In the genomic region with DNA sequence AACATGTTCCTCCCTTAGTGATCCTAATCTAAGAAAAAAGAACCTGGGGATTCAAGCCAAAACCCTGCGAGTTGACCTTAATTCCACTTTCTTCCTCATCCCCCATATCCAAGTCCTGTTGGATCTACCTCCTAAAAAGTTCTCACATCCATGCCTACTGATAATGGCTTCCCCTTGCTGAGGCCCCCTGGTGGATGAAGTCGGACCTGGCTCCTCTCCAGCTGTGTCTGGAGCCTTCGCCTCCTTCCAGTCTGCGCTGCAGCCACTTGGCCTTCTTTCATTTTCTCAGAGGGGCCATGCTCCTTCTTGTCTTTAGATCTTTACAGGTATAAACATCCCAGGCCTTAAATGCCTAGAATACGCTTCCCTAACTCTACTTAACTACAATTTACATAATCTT, we compare ENCODE assay signal across 8 cellular contexts. TPM values are rescaled to one million over a fixed set of nuclear protein-coding genes. Genes with fewer than 3 reads are reported as not detected.
DNase-seq lines count a peak whose midpoint lies in the region; ATAC-seq, FAIRE-seq and TF ChIP-seq lines count a peak whose summit lies in the region.

No MANE protein-coding gene starts in this region.

- H3K79me2 ChIP-seq in astrocyte (ENCODE audit: insufficient read depth, low read length) (peaks cover 96% of the 10 kb centered on the region), HepG2 (ENCODE audit: insufficient read depth, low read length) (no peaks in the 10 kb centered on the region)

- POLR2A ChIA-PET in HepG2 (lab: Yijun Ruan, JAX) = no interaction called here

- H3K4me2 ChIP-seq in astrocyte (ENCODE audit: low read length) = peak overlapping the region; percentile 5
- no peak overlapping the region for H3K4me2 ChIP-seq in HepG2 (ENCODE audit: low read depth, low read length)

- H3K27ac ChIP-seq in astrocyte (ENCODE audit: low read depth, low read length) (no peak overlapping the region), HepG2 (ENCODE audit: extremely low read length, insufficient read depth, low read length) (no peak overlapping the region)

- no peak for TF ChIP-seq RAD21 in HepG2 (CRISPR knock-in tag; IDR thresholded peaks at IDR 0.05)

- ATAC-seq in natural killer cell (no peak), HepG2 (peak; percentile 78), HG03571 (IDR thresholded peaks at IDR 0.05; ENCODE audit: unreplicated experiment) (no peak)
- no peak for ATAC-seq in natural killer cell treated with Interleukin-12 subunit alpha and Interleukin-12 subunit beta and Interleukin-15 and Interleukin-18, amount 100 ng/mL, for 72 hours

- TF ChIP-seq EP300 in HepG2 (IDR thresholded peaks at IDR 0.05; ENCODE audit: low read depth in 2 of 2, low read length in 2 of 2) (no peak), HepG2 (CRISPR knock-in tag; IDR thresholded peaks at IDR 0.05; ENCODE audit: borderline replicate concordance) (no peak)

- intact Hi-C loops in natural killer cell (cut with micrococcal nuclease) = loop anchor here (10.0 kb wide), 1 partner anchor 317 kb away; no protein-coding TSS in a partner anchor
- intact Hi-C loops in HepG2 (cut with micrococcal nuclease; ENCODE audit: unreplicated experiment) = loop anchor here (1.0 kb wide), 2 partner anchors 248 to 318 kb away; no protein-coding TSS in a partner anchor

- H3K4me1 ChIP-seq in astrocyte (ENCODE audit: insufficient read depth, low read length) (peaks cover 25% of the 10 kb centered on the region), HepG2 (ENCODE audit: insufficient read depth, low read length) (no peaks in the 10 kb centered on the region)

- H3K27me3 ChIP-seq in astrocyte (ENCODE audit: insufficient read depth, low read length) (no peaks in the 10 kb centered on the region), HepG2 (ENCODE audit: control insufficient read depth in 1 of 2, insufficient read depth in 2 of 2, low read length in 2 of 2) (no peaks in the 10 kb centered on the region; a peak in 1 of 5 replicates)

- H3K9me3 Mint-ChIP-seq in natural killer cell (peaks cover 0 to 3% of the 10 kb centered on the region in 2 donors), astrocyte (ENCODE audit: unreplicated experiment) (no peaks in the 10 kb centered on the region)
- peaks cover 4% of the 10 kb centered on the region for H3K9me3 Mint-ChIP-seq in natural killer cell treated with Interleukin-12 subunit alpha and Interleukin-12 subunit beta and Interleukin-15 and Interleukin-18, amount 100 ng/mL, for 72 hours

- H3K4me3 Mint-ChIP-seq in natural killer cell (no peak overlapping the region), astrocyte (ENCODE audit: unreplicated experiment) (no peak overlapping the region)
- H3K4me3 Mint-ChIP-seq in natural killer cell treated with Interleukin-12 subunit alpha and Interleukin-12 subunit beta and Interleukin-15 and Interleukin-18, amount 100 ng/mL, for 72 hours = no peak overlapping the region

- H3K4me3 ChIP-seq in astrocyte (ENCODE audit: insufficient read depth, low read depth, low read length) (no peak overlapping the region), HepG2 (replicated peaks in 1 of 3; ENCODE audit: insufficient read depth in 1 of 3, low read depth in 2 of 3, low read length in 3 of 3) (no peak overlapping the region)

- no peaks in the 10 kb centered on the region for H3K36me3 ChIP-seq in astrocyte (ENCODE audit: insufficient read depth, low read length)
- no peaks in the 10 kb centered on the region for H3K36me3 ChIP-seq in HepG2 (replicated peaks in 1 of 2; ENCODE audit: control insufficient read depth in 1 of 2, insufficient read depth in 2 of 2, low read length in 2 of 2)

- no peak for TF ChIP-seq POLR2A in HepG2 (IDR thresholded peaks at IDR 0.05; ENCODE audit: insufficient read depth in 1 of 2, low read depth in 2 of 2, low read length in 2 of 2)
- TF ChIP-seq POLR2A in GM12892 (IDR thresholded peaks at IDR 0.05; ENCODE audit: low read depth, low read length) = no peak

- BruUV-seq in HepG2 (replicated peaks; lab: Mats Ljungman, UMichigan) = no TSS peak

- H3K27ac Mint-ChIP-seq in natural killer cell (no peak overlapping the region), astrocyte (ENCODE audit: unreplicated experiment) (no peak overlapping the region)
- H3K27ac Mint-ChIP-seq in natural killer cell treated with Interleukin-12 subunit alpha and Interleukin-12 subunit beta and Interleukin-15 and Interleukin-18, amount 100 ng/mL, for 72 hours = no peak overlapping the region

- FAIRE-seq in astrocyte (lab: Jason Lieb, UNC) = no peak
- FAIRE-seq in HepG2 (lab: Jason Lieb, UNC) = peak; percentile 60
- FAIRE-seq in GM12892 (lab: Jason Lieb, UNC) = no peak

- H2AFZ ChIP-seq in astrocyte (ENCODE audit: low read depth, low read length) (no peak overlapping the region), HepG2 (ENCODE audit: low read length) (no peak overlapping the region)

- H3K9ac ChIP-seq in astrocyte (ENCODE audit: low read length) (no peak overlapping the region), HepG2 (ENCODE audit: insufficient read depth, low read depth, low read length) (no peak overlapping the region)

- H3K27me3 Mint-ChIP-seq in natural killer cell (ENCODE audit: low read depth in 2 of 2) = no peaks in the 10 kb centered on the region
- peaks cover 0 to 5% of the 10 kb centered on the region in 2 donors for H3K27me3 Mint-ChIP-seq in natural killer cell treated with Interleukin-12 subunit alpha and Interleukin-12 subunit beta and Interleukin-15 and Interleukin-18, amount 100 ng/mL, for 72 hours
- peaks cover 3% of the 10 kb centered on the region for H3K27me3 Mint-ChIP-seq in astrocyte (ENCODE audit: low read depth, unreplicated experiment)

- WGBS in HepG2 (ENCODE audit: low lambda C conversion rate) = 17% methylated on average over 5 of the region's 5 CpGs

- in situ Hi-C loops in HepG2 (cut with HindIII; ENCODE audit: extremely low pct_ligation_motif_present, low pct_unique_long_range_greater_than_20kb) = no loop called here

- no peaks in the 10 kb centered on the region for H3K4me1 Mint-ChIP-seq in natural killer cell
- H3K4me1 Mint-ChIP-seq in natural killer cell treated with Interleukin-12 subunit alpha and Interleukin-12 subunit beta and Interleukin-15 and Interleukin-18, amount 100 ng/mL, for 72 hours (ENCODE audit: low read depth in 2 of 2) = no peaks in the 10 kb centered on the region
- H3K4me1 Mint-ChIP-seq in astrocyte (ENCODE audit: low read depth, unreplicated experiment) = peaks cover 23% of the 10 kb centered on the region

- no peaks in the 10 kb centered on the region for H3K9me3 ChIP-seq in astrocyte (ENCODE audit: insufficient read depth, low read depth, low read length)
- no peaks in the 10 kb centered on the region for H3K9me3 ChIP-seq in HepG2 (ENCODE audit: low read length)

- CTCF ChIA-PET in HepG2 (lab: Yijun Ruan, JAX; ENCODE audit: low intra/inter-chr PET ratio, low total read pairs) = interaction anchor here (1.3 to 1.9 kb wide), 2 partner anchors 248 to 318 kb away, joined by 6 to 9 read pairs; no protein-coding TSS in a partner anchor

- H4K20me1 ChIP-seq in astrocyte (ENCODE audit: insufficient read depth, low read length) = no peaks in the 10 kb centered on the region
- no peaks in the 10 kb centered on the region for H4K20me1 ChIP-seq in HepG2 (ENCODE audit: insufficient read depth, low read length)

- DNase-seq in natural killer cell (no peak), astrocyte (ENCODE audit: low read depth) (no peak), HepG2 (ENCODE audit: low spot score) (peak; percentile 16), DMS114 treated with DMSO at 0.1 percent for 48 hours (lab: John Stamatoyannopoulos, UW; ENCODE audit: unreplicated experiment) (no peak), GM12892 (ENCODE audit: insufficient read length) (no peak)
- no peak for DNase-seq in natural killer cell treated with Interleukin-12 subunit alpha and Interleukin-12 subunit beta and Interleukin-15 and Interleukin-18, amount 100 ng/mL, for 72 hours (ENCODE audit: low spot score)

- TF ChIP-seq CTCF in natural killer cell (IDR thresholded peaks at IDR 0.05) (peak; percentile 31), LNCAP (IDR thresholded peaks at IDR 0.05) (peak; percentile 33; the same call in 1 of the 2 replicates), astrocyte (IDR thresholded peaks at IDR 0.05; ENCODE audit: insufficient read depth, low read depth, low read length) (peak; percentile 60), HepG2 (CRISPR knock-in tag; IDR thresholded peaks at IDR 0.05) (peak; percentile 59)

- H3K36me3 Mint-ChIP-seq in natural killer cell (no peaks in the 10 kb centered on the region), astrocyte (ENCODE audit: low read depth, unreplicated experiment) (peaks cover 1% of the 10 kb centered on the region)
- H3K36me3 Mint-ChIP-seq in natural killer cell treated with Interleukin-12 subunit alpha and Interleukin-12 subunit beta and Interleukin-15 and Interleukin-18, amount 100 ng/mL, for 72 hours = no peaks in the 10 kb centered on the region

TF ChIP-seq in HepG2, 621 proteins besides CTCF, POLR2A, EP300 and RAD21 (continues in another document):
- peak; percentile 49 for TF ChIP-seq SMC3 (IDR thresholded peaks at IDR 0.05; ENCODE audit: low read length)

RNA-seq across cellular contexts. Expression of a gene that starts 8.1 kb away (rescaled TPM):
- total RNA-seq in natural killer cell (not detected), astrocyte (14.9 and 31.6 TPM in 2 replicates), HepG2 (2016; rRNA removed; fragmentation: Illumina TruSeq; extraction: Trizol) (not detected in 2 replicates)
- under 1 TPM; 0.12 to 0.39 TPM for total RNA-seq in natural killer cell treated with Interleukin-12 subunit alpha and Interleukin-12 subunit beta and Interleukin-15 and Interleukin-18, amount 100 ng/mL, for 72 hours
- not detected in 2 replicates for total RNA-seq in HepG2 (2016; cell fraction: cytosol; rRNA removed; fragmentation: Illumina TruSeq; extraction: Trizol; ENCODE audit: low read depth)
- not detected in 2 replicates for total RNA-seq in HepG2 (2016; cell fraction: insoluble cytoplasmic fraction; rRNA removed; fragmentation: Illumina TruSeq; extraction: Trizol)
- not detected in 2 replicates for total RNA-seq in HepG2 (2016; cell fraction: membrane; rRNA removed; fragmentation: Illumina TruSeq; extraction: Trizol)
- not detected in 2 replicates for total RNA-seq in HepG2 (2016; cell fraction: nucleus; rRNA removed; fragmentation: Illumina TruSeq; extraction: Trizol)
- polyA plus RNA-seq in HepG2 (2011; rRNA removed) = not detected in 2 replicates
- not detected in 2 replicates for polyA plus RNA-seq in HepG2 (2011; cell fraction: cytosol; rRNA removed)
- polyA plus RNA-seq in HepG2 (2011; cell fraction: nucleus; rRNA removed) = not detected in 2 replicates
- polyA plus RNA-seq in HepG2 (2012) = not detected in 2 replicates
- not detected in 2 replicates for polyA plus RNA-seq in HepG2 (2016; cell fraction: cytosol; fragmentation: Illumina TruSeq; extraction: Trizol; ENCODE audit: low read depth)
- not detected in 2 replicates for polyA plus RNA-seq in HepG2 (2016; cell fraction: insoluble cytoplasmic fraction; fragmentation: Illumina TruSeq; extraction: Trizol; ENCODE audit: low read depth)
- polyA plus RNA-seq in HepG2 (2016; cell fraction: membrane; fragmentation: Illumina TruSeq; extraction: Trizol; ENCODE audit: low read depth) = not detected in 2 replicates
- polyA plus RNA-seq in HepG2 (2016; cell fraction: nucleus; fragmentation: Illumina TruSeq; extraction: Trizol; ENCODE audit: insufficient read depth, low read depth) = not detected in 2 replicates
- polyA minus RNA-seq in HepG2 (2011; rRNA and poly(A)+ RNA removed; ENCODE audit: low replicate concordance) = 0.06 TPM in 1 of 2 replicates, not detected in the other
- polyA minus RNA-seq in HepG2 (2011; cell fraction: cytosol; rRNA and poly(A)+ RNA removed) = not detected in 2 replicates
- polyA minus RNA-seq in HepG2 (2011; cell fraction: nucleus; rRNA and poly(A)+ RNA removed) = not detected in 2 replicates
- 0.66 TPM for polyA plus RNA-seq in GM12892 (2012; ENCODE audit: missing spikeins)

Comparison
In these comparisons a context has a peak if more than half of its experiments do, and no peak if none do; other contexts are left out.
1. RNA of a gene that starts 8.1 kb away (total RNA-seq): 14.9 to 31.6 TPM in astrocyte; 0.12 to 0.39 TPM in natural killer cell treated with Interleukin-12 subunit alpha and Interleukin-12 subunit beta and Interleukin-15 and Interleukin-18, amount 100 ng/mL, for 72 hours, not detected in natural killer cell and not detected in HepG2; every median in the first group is over 10 times any median in the second.
2. Peak in every context shown above with its lines, with median percentiles within 50 percentile points of each other: CTCF ChIP-seq.